In genomic region chr6:163187201-163187600, GRCh38 we compare ENCODE assay signal across 15 cellular contexts.
DNase-seq lines count a peak whose midpoint lies in the region; ATAC-seq and TF ChIP-seq lines count a peak whose summit lies in the region.
"Had no signal": no experiment of that assay in that cellular context is flagged by ENCODE, and none has a peak within 500 bp of the region (broad histone marks: within the 10 kb centered on the region; RNA-seq: fewer than 3 reads in every experiment).

No MANE protein-coding gene starts in this region.

- H2AK5ac ChIP-seq in neuronal stem cell (ENCODE audit: low read depth, low read length): peak overlapping the region; percentile 48

- no peaks in the 10 kb centered on the region for H3K79me1 ChIP-seq in neuronal stem cell (ENCODE audit: low read depth, low read length)

- no peak overlapping the region for H3K4ac ChIP-seq in neuronal stem cell (ENCODE audit: low read length)

- H3K9me3 ChIP-seq in esophagus muscularis mucosa (no peaks in the 10 kb centered on the region), neuronal stem cell (replicated peaks in 1 of 2; ENCODE audit: control insufficient read depth in 2 of 2, insufficient read depth in 1 of 2, low read depth in 1 of 2, low read length in 2 of 2) (no peaks in the 10 kb centered on the region)

- ATAC-seq in GM18867 (IDR thresholded peaks at IDR 0.05; ENCODE audit: unreplicated experiment): no peak
- ATAC-seq: GM12878 had no signal

- no peak overlapping the region for H3K4me2 ChIP-seq in neuronal stem cell (ENCODE audit: insufficient read depth, low read length, poor library complexity, severe bottlenecking)
- H3K4me2 ChIP-seq: BLaER1 had no signal

- no peak overlapping the region for H3K4me3 ChIP-seq in esophagus muscularis mucosa
- H3K4me3 ChIP-seq in neuronal stem cell (ENCODE audit: low read length in 2 of 2): no peak overlapping the region
- H3K4me3 ChIP-seq: BLaER1, GM12878, GM23248 had no signal

- no peaks in the 10 kb centered on the region for H3K27me3 ChIP-seq in esophagus muscularis mucosa
- no peaks in the 10 kb centered on the region for H3K27me3 ChIP-seq in neuronal stem cell (ENCODE audit: control insufficient read depth in 3 of 3, insufficient read depth in 3 of 3, low read depth in 1 of 3, low read length in 3 of 3)
- H3K27me3 ChIP-seq: BLaER1 had no signal

- TF ChIP-seq EP300 in esophagus muscularis mucosa (IDR thresholded peaks at IDR 0.05): no peak

- no peak overlapping the region for H3K14ac ChIP-seq in neuronal stem cell (ENCODE audit: low read length)

- H2BK5ac ChIP-seq in neuronal stem cell (ENCODE audit: low read length): no peak overlapping the region

- no peak overlapping the region for H3K23ac ChIP-seq in neuronal stem cell (ENCODE audit: low read depth, low read length, poor library complexity)

- H3K4me1 ChIP-seq in esophagus muscularis mucosa (peaks cover 4 to 14% (median 11%) of the 10 kb centered on the region in 4 donors), neuronal stem cell (ENCODE audit: control insufficient read depth in 2 of 2, insufficient read depth in 1 of 2, low read depth in 1 of 2, low read length in 2 of 2) (peaks cover 9 to 15% of the 10 kb centered on the region in 2 donors)

- no peak overlapping the region for H3K9ac ChIP-seq in neuronal stem cell (ENCODE audit: low read depth, low read length, poor library complexity)
- H3K9ac ChIP-seq: BLaER1, GM23248 had no signal

- no peak for TF ChIP-seq CTCF in esophagus muscularis mucosa (IDR thresholded peaks at IDR 0.05)

- peak overlapping the region; percentile 99 for H3K27ac ChIP-seq in caudate nucleus (ENCODE audit: low read depth, low read length)
- no peak overlapping the region for H3K27ac ChIP-seq in esophagus muscularis mucosa (replicated peaks in 1 of 4)
- H3K27ac ChIP-seq in neuronal stem cell (replicated peaks; ENCODE audit: low read length): no peak overlapping the region
- H3K27ac ChIP-seq in temporal lobe (ENCODE audit: low read depth, low read length): peak overlapping the region; percentile 100
- H3K27ac ChIP-seq: BLaER1, GM23248 had no signal

- H2BK120ac ChIP-seq in neuronal stem cell (ENCODE audit: low read depth, low read length): peak overlapping the region; percentile 39

- H3K36me3 ChIP-seq in esophagus muscularis mucosa (no peaks in the 10 kb centered on the region), neuronal stem cell (replicated peaks in 1 of 2; ENCODE audit: control insufficient read depth in 2 of 2, insufficient read depth in 2 of 2, low read length in 2 of 2) (no peaks in the 10 kb centered on the region)
- H3K36me3 ChIP-seq: BLaER1 had no signal

- no peak overlapping the region for H2BK15ac ChIP-seq in neuronal stem cell (ENCODE audit: low read length)

- H3K18ac ChIP-seq in neuronal stem cell (ENCODE audit: low read length): peak overlapping the region; percentile 20

- H4K8ac ChIP-seq in neuronal stem cell (ENCODE audit: low read depth, low read length): no peak overlapping the region

- H4K91ac ChIP-seq in neuronal stem cell (ENCODE audit: low read depth, low read length, poor library complexity): no peak overlapping the region

- H2AFZ ChIP-seq in neuronal stem cell (ENCODE audit: low read length): no peak overlapping the region
- H2AFZ ChIP-seq: GM23248 had no signal

- TF ChIP-seq POLR2A in esophagus muscularis mucosa (IDR thresholded peaks at IDR 0.05; ENCODE audit: low read depth): no peak

- WGBS in esophagus muscularis mucosa: 97% methylated on average over 17 of the region's 17 CpGs
- no CpG with 5 or more reads among the region's 17 CpGs for WGBS in neuronal stem cell (ENCODE audit: extremely low coverage in 2 of 2, insufficient read length in 2 of 2, insufficient replicate concordance in 1 of 2), 2 donors

- no peak overlapping the region for H2BK12ac ChIP-seq in neuronal stem cell (ENCODE audit: low read length)

- intact Hi-C loops in esophagus muscularis mucosa (cut with DNase I): loop anchor here (10.0 kb wide), 2 partner anchors 378 to 768 kb away; no protein-coding TSS in a partner anchor

- no peak for DNase-seq in caudate nucleus (lab: John Stamatoyannopoulos, UW)
- peak; percentile 87 for DNase-seq in esophagus muscularis mucosa (ENCODE audit: extremely low spot score)
- DNase-seq in neuronal stem cell (ENCODE audit: low spot score): no peak
- no peak for DNase-seq in kidney glomerular epithelial cell (lab: John Stamatoyannopoulos, UW)
- no peak for DNase-seq in NK-92 (lab: John Stamatoyannopoulos, UW; ENCODE audit: unreplicated experiment)
- DNase-seq: 8988T; CD4-positive, alpha-beta memory T cell; DMS153; DMS79; GM23248; HCEC 1CT had no signal

Comparison
In these comparisons a context has a peak if more than half of its experiments do, and no peak if none do; other contexts are left out.
1. H3K27ac ChIP-seq: peak in caudate nucleus (single experiment) and temporal lobe (single experiment); none in esophagus muscularis mucosa (0 of 4) and neuronal stem cell (single experiment).